1 cellular context compared by ENCODE assay signal in the genomic region with DNA sequence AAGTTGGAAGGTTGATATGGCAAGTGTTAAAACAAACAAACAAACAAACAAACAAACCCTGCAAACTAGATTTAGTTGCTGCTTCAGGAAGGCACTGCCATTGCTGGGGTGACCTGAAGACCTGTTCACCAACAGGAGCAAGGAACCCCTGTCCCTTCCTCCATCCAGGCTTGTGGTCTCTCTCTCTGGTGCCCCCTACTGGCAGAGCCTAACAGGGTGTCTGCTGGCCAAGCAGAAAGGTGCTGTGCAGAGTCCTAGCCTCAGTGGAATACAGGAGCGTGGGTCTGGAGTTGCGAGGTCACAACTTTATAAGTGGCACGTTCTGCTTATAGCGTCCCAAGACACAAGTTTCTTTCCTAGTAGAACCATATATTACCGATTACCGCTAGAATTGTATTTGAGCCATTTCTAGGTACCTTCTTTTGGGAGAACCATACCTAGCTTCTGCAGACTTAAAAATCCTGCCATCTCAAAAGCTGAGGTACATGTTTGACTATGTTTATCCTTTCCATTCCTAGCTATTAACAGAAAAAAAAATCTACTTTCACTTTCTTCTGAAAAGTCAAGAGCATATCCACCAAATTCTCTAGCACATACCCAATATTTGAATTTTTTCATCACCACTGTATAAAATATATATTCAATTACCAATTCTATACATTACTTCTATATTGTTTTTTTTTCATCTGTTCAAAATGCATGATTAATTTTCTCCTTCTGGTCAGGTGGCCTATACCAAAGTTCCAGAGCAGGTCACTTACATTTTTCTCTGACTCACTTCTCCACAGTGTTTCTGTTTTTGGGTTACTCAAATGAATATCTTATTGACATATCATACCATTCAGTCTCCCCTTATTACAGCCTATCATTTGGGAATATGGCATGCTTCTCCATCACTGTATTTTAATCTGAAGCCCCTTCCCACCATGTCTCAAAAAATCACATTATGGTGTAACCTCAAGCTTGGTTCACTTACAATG.
TF ChIP-seq lines count a peak whose summit lies in the region.

No MANE protein-coding gene starts in this region.

TF ChIP-seq in K562, 482 proteins besides CTCF, POLR2A, EP300 and RAD21 (continued from another document):
- TF ChIP-seq, protein P1, sequence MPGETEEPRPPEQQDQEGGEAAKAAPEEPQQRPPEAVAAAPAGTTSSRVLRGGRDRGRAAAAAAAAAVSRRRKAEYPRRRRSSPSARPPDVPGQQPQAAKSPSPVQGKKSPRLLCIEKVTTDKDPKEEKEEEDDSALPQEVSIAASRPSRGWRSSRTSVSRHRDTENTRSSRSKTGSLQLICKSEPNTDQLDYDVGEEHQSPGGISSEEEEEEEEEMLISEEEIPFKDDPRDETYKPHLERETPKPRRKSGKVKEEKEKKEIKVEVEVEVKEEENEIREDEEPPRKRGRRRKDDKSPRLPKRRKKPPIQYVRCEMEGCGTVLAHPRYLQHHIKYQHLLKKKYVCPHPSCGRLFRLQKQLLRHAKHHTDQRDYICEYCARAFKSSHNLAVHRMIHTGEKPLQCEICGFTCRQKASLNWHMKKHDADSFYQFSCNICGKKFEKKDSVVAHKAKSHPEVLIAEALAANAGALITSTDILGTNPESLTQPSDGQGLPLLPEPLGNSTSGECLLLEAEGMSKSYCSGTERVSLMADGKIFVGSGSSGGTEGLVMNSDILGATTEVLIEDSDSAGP (CRISPR knock-in tag; IDR thresholded peaks at IDR 0.05): no peak
- TF ChIP-seq SPI1 (IDR thresholded peaks at IDR 0.05; ENCODE audit: borderline replicate concordance, low read depth, low read length) (0 out of 2 replicates have a peak, but pooled peaks have one; percentile 17), RB1 (IDR thresholded peaks at IDR 0.05; ENCODE audit: low read depth) (peak; percentile 38; the same call in 1 of the 2 replicates), EHMT2 (IDR thresholded peaks at IDR 0.05) (0 out of 2 replicates have a peak, but pooled peaks have one; percentile 31), CBX2 (IDR thresholded peaks at IDR 0.05; ENCODE audit: insufficient read depth, low read length, poor library complexity, severe bottlenecking) (no peak), KLF16 (IDR thresholded peaks at IDR 0.05) (0 out of 2 replicates have a peak, but pooled peaks have one; percentile 42)
TF ChIP-seq in K562: peak in this region for 11.
